In the genomic region with DNA sequence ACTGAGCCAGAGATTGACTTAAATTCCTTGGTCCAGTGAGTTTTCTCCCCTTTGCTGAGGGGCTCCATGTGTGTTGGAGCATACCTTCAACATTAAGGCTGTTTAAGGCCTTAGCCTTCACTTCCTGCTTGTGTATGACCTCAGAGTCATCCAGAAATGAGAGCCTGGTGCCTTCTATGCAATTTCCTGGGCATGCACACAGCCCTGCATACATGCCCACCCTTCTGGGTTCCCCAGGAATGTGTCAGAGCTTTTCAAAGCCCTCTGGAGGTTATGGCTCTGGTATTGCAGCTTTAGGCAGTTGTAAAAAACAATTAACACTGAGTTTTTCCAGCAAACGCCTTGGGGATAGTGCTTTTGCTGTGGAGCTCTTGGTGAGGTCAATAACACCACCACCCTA, we compare ENCODE assay signal across 2 cellular contexts.
TF ChIP-seq lines count a peak whose summit lies in the region.

No MANE protein-coding gene starts in this region.

TF ChIP-seq in SK-N-SH treated with all-trans-retinoic acid at 6 μM for 48 hours, 23 proteins besides CTCF, POLR2A, EP300 and RAD21 (continued from another document):
- TF ChIP-seq SNAI2 (CRISPR knock-in tag; IDR thresholded peaks at IDR 0.05) = no peak
- no peak for TF ChIP-seq OSR1 (CRISPR knock-in tag; IDR thresholded peaks at IDR 0.05)
- no peak for TF ChIP-seq RARB (CRISPR knock-in tag; IDR thresholded peaks at IDR 0.05)
- TF ChIP-seq ZNF8 (CRISPR knock-in tag; IDR thresholded peaks at IDR 0.05) = no peak

TF ChIP-seq in SK-N-SH, 30 proteins besides CTCF, POLR2A, EP300 and RAD21 (continued from another document):
- no peak for TF ChIP-seq TAF1 (IDR thresholded peaks at IDR 0.05; ENCODE audit: borderline replicate concordance, low read depth, low read length)
- TF ChIP-seq NRF1 (IDR thresholded peaks at IDR 0.05; ENCODE audit: low read depth, low read length) = no peak
- no peak for TF ChIP-seq POLR2AphosphoS5 (IDR thresholded peaks at IDR 0.05; ENCODE audit: low read depth, low read length)
- no peak for TF ChIP-seq TCF12 (IDR thresholded peaks at IDR 0.05)
- TF ChIP-seq, protein P1, sequence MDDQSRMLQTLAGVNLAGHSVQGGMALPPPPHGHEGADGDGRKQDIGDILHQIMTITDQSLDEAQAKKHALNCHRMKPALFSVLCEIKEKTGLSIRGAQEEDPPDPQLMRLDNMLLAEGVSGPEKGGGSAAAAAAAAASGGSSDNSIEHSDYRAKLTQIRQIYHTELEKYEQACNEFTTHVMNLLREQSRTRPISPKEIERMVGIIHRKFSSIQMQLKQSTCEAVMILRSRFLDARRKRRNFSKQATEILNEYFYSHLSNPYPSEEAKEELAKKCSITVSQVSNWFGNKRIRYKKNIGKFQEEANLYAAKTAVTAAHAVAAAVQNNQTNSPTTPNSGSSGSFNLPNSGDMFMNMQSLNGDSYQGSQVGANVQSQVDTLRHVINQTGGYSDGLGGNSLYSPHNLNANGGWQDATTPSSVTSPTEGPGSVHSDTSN (IDR thresholded peaks at IDR 0.05) = no peak
- no peak for TF ChIP-seq ELF1 (IDR thresholded peaks at IDR 0.05)
- no peak for TF ChIP-seq EZH2phosphoT487 (IDR thresholded peaks at IDR 0.05; ENCODE audit: borderline replicate concordance, low read depth)
- no peak for TF ChIP-seq FOXJ3 (CRISPR knock-in tag; IDR thresholded peaks at IDR 0.05)
- TF ChIP-seq, protein P2, sequence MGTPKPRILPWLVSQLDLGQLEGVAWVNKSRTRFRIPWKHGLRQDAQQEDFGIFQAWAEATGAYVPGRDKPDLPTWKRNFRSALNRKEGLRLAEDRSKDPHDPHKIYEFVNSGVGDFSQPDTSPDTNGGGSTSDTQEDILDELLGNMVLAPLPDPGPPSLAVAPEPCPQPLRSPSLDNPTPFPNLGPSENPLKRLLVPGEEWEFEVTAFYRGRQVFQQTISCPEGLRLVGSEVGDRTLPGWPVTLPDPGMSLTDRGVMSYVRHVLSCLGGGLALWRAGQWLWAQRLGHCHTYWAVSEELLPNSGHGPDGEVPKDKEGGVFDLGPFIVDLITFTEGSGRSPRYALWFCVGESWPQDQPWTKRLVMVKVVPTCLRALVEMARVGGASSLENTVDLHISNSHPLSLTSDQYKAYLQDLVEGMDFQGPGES (IDR thresholded peaks at IDR 0.05; ENCODE audit: low read depth, low read length) = no peak
- TF ChIP-seq CHD2 (IDR thresholded peaks at IDR 0.05; ENCODE audit: low read length, partially characterized antibody) = no peak
- TF ChIP-seq RFX5 (IDR thresholded peaks at IDR 0.05; ENCODE audit: low read length) = no peak
- no peak for TF ChIP-seq NFIC (IDR thresholded peaks at IDR 0.05; ENCODE audit: borderline replicate concordance)
